29 cellular contexts compared by ENCODE assay signal in genomic region chr3:185040425-185040824, GRCh38.
"Had no signal": no experiment of that assay in that cellular context is flagged by ENCODE, and none has a peak within 500 bp of the region (broad histone marks: within the 10 kb centered on the region; RNA-seq: fewer than 3 reads in every experiment).

No MANE protein-coding gene starts in this region.

- H3K4me1 ChIP-seq: parathyroid adenoma, suprapubic skin, testis, tibial artery, upper lobe of right lung had no signal

- H3K27ac ChIP-seq: neural progenitor cell, ovary, parathyroid adenoma, psoas muscle, skin epidermis, spleen, suprapubic skin, testis, tibial artery, transverse colon, upper lobe of right lung, uterus had no signal

- H3K4me2 ChIP-seq: neural progenitor cell, smooth muscle cell had no signal

- H3K79me2 ChIP-seq: parathyroid adenoma had no signal

- H3K36me3 ChIP-seq: neural progenitor cell, ovary, upper lobe of right lung, uterus had no signal

- H3K9ac ChIP-seq: neural progenitor cell, parathyroid adenoma had no signal

- DNase-seq: naive thymus-derived CD8-positive, alpha-beta T cell; occipital lobe; ovary; posterior cingulate gyrus; psoas muscle; right cardiac atrium; spleen; stimulated activated CD4-positive, alpha-beta T cell treated with anti-CD3 and anti-CD28 coated beads, Interleukin-12 subunit alpha, Interleukin-12 subunit beta, amount 100 ng/mL, for 4 hours; stimulated activated CD4-positive, alpha-beta T cell treated with anti-CD3 and anti-CD28 coated beads, Interleukin-1b, Interleukin-23, amount 100 ng/mL, for 48 hours; stimulated activated CD4-positive, alpha-beta T cell treated with anti-CD3 and anti-CD28 coated beads, Interleukin-4, amount 100 ng/mL, for 1 hour; stimulated activated CD4-positive, alpha-beta T cell treated with anti-CD3 and anti-CD28 coated beads, Interleukin-4, amount 100 ng/mL, for 4 hours; stimulated activated CD8-positive, alpha-beta memory T cell treated with anti-CD3 and anti-CD28 coated beads, Interleukin-4, amount 100 ng/mL, for 48 hours; stimulated activated naive CD4-positive, alpha-beta T cell; stimulated activated naive CD8-positive, alpha-beta T cell treated with anti-CD3 and anti-CD28 coated beads, Interleukin-15, amount 100 ng/mL, for 72 hours; stimulated activated naive CD8-positive, alpha-beta T cell treated with anti-CD3 and anti-CD28 coated beads, Interleukin-15, Interleukin-2, amounts not matched to agents 100 U/mL and 50 U/mL, for 24 hours; substantia nigra; testis; tibial artery; transverse colon; upper lobe of right lung; uterus had no signal

- H3K27me3 ChIP-seq: neural progenitor cell, ovary, spleen, suprapubic skin, testis, tibial artery, transverse colon, upper lobe of right lung, uterus had no signal

- H2AFZ ChIP-seq: neural progenitor cell, parathyroid adenoma had no signal

- ATAC-seq: naive thymus-derived CD8-positive, alpha-beta T cell; natural killer cell treated with Interleukin-12 subunit alpha and Interleukin-12 subunit beta and Interleukin-15 and Interleukin-18, amount 100 ng/mL, for 72 hours; psoas muscle; right cardiac atrium; sciatic nerve; stimulated activated memory B cell treated with anti-CD40 and anti-IgM and Interleukin-4, amounts not matched to agents 10 μg/mL and 1 μg/mL and 100 μg/mL, for 72 hours; stimulated activated naive CD8-positive, alpha-beta T cell treated with anti-CD3 and anti-CD28 coated beads, Interleukin-15, amount 100 ng/mL, for 72 hours; stimulated activated naive CD8-positive, alpha-beta T cell treated with anti-CD3 and anti-CD28 coated beads, Interleukin-15, Interleukin-2, amounts not matched to agents 100 U/mL and 50 U/mL, for 24 hours; upper lobe of right lung had no signal

- H3K9me3 ChIP-seq: ovary, testis, uterus had no signal

- H3K4me3 ChIP-seq: neural progenitor cell, ovary, psoas muscle, skin epidermis, smooth muscle cell, spleen, suprapubic skin, testis, tibial artery, transverse colon, upper lobe of right lung, uterus had no signal
